Comparison of ENCODE assay signal across 10 cellular contexts in the genomic region with DNA sequence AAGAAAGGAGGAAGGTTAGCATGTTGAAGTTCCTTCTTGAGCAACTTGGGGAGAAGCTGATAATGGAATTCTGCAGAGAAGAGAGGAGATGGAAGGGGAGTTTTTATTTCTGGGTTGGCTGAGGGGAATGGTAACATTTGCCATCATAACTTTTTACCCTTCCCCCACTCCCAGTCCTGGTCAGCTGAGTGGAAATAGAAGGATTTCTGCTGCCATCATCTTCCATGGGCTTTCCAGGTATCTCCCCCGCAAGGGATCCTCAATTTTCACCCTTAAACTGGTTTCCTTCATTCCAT. TPM values are rescaled to one million over a fixed set of nuclear protein-coding genes. Genes with fewer than 3 reads are reported as not detected.
A peak's percentile ranks its signal among the peaks of the same experiment; 100 is the strongest.
DNase-seq lines count a peak whose midpoint lies in the region; ATAC-seq and TF ChIP-seq lines count a peak whose summit lies in the region.
"Had no signal": no experiment of that assay in that cellular context is flagged by ENCODE, and none has a peak within 500 bp of the region (broad histone marks: within the 10 kb centered on the region; RNA-seq: fewer than 3 reads in every experiment).

No MANE protein-coding gene starts in this region.

- H3K27ac ChIP-seq in coronary artery (peak overlapping the region; percentile 99 to 100), skeletal muscle tissue (ENCODE audit: low read depth, low read length) (peak overlapping the region; percentile 77)

- H3K4me1 Mint-ChIP-seq in activated CD8-positive, alpha-beta memory T cell treated with anti-CD3 and anti-CD28 coated beads, Interleukin-2, amount 10 ng/mL, durations not matched to agents 7 days and 5 days: peaks cover 21% of the 10 kb centered on the region

- peak overlapping the region in 1 of 3 donors; percentile 3 for H3K9ac ChIP-seq in skeletal muscle tissue (ENCODE audit: low read depth in 1 of 3, low read length in 3 of 3)

- peak overlapping the region; percentile 74 for H3K4me3 Mint-ChIP-seq in activated CD8-positive, alpha-beta memory T cell treated with anti-CD3 and anti-CD28 coated beads, Interleukin-2, amount 10 ng/mL, durations not matched to agents 7 days and 5 days

- H3K9me3 Mint-ChIP-seq in activated CD8-positive, alpha-beta memory T cell treated with anti-CD3 and anti-CD28 coated beads, Interleukin-2, amount 10 ng/mL, durations not matched to agents 7 days and 5 days (ENCODE audit: low read depth): no peaks in the 10 kb centered on the region
- H3K9me3 Mint-ChIP-seq: T-helper 1 cell treated with Interleukin-12 subunit alpha and Interleukin-12 subunit beta and Interleukin-4 antibody, amounts not matched to agents 30 μg/mL and 1 μg/mL, for 36 hours had no signal

- no peak overlapping the region for H3K27ac Mint-ChIP-seq in activated CD8-positive, alpha-beta memory T cell treated with anti-CD3 and anti-CD28 coated beads, Interleukin-2, amount 10 ng/mL, durations not matched to agents 7 days and 5 days

- H3K27me3 Mint-ChIP-seq in activated CD8-positive, alpha-beta memory T cell treated with anti-CD3 and anti-CD28 coated beads, Interleukin-2, amount 10 ng/mL, durations not matched to agents 7 days and 5 days: peaks cover 8% of the 10 kb centered on the region

- H3K4me1 ChIP-seq in skeletal muscle tissue (ENCODE audit: control insufficient read depth in 3 of 3, insufficient read depth in 3 of 3, low read length in 3 of 3): peaks cover 17 to 27% (median 25%) of the 10 kb centered on the region in 3 donors

- ATAC-seq in activated CD8-positive, alpha-beta memory T cell treated with anti-CD3 and anti-CD28 coated beads, Interleukin-2, amount 10 ng/mL, durations not matched to agents 7 days and 5 days: no peak

- H3K9me3 ChIP-seq in skeletal muscle tissue (ENCODE audit: control insufficient read depth in 3 of 3, low read length in 3 of 3): no peaks in the 10 kb centered on the region
- H3K9me3 ChIP-seq: A549, HAP-1 had no signal

- peaks cover 16 to 36% (median 34%) of the 10 kb centered on the region in 3 donors for H3K27me3 ChIP-seq in skeletal muscle tissue (ENCODE audit: control insufficient read depth in 3 of 3, insufficient read depth in 3 of 3, low read length in 3 of 3)

- no peak for TF ChIP-seq CTCF in coronary artery (IDR thresholded peaks at IDR 0.05)

- H3K4me3 ChIP-seq in coronary artery (no peak overlapping the region), skeletal muscle tissue (ENCODE audit: low read length in 3 of 3) (peak overlapping the region in 1 of 3 donors; percentile 57)
- H3K4me3 ChIP-seq: HAP-1 had no signal

- H3K36me3 ChIP-seq in skeletal muscle tissue (ENCODE audit: control insufficient read depth in 3 of 3, insufficient read depth in 3 of 3, low read length in 3 of 3): peaks cover 5 to 17% (median 7%) of the 10 kb centered on the region in 3 donors
- H3K36me3 ChIP-seq: HAP-1 had no signal

- H3K36me3 Mint-ChIP-seq in activated CD8-positive, alpha-beta memory T cell treated with anti-CD3 and anti-CD28 coated beads, Interleukin-2, amount 10 ng/mL, durations not matched to agents 7 days and 5 days: peaks cover 16% of the 10 kb centered on the region

- CTCF ChIA-PET in activated CD8-positive, alpha-beta memory T cell treated with anti-CD3 and anti-CD28 coated beads, Interleukin-2, amount 10 ng/mL, durations not matched to agents 7 days and 5 days (lab: Charles Lee): interaction anchor here (1.0 to 2.5 kb wide), 5 partner anchors 10 to 22 kb away, joined by 3 to 9 read pairs (median 5); a partner anchor contains a TSS

- DNase-seq in activated CD8-positive, alpha-beta memory T cell treated with anti-CD3 and anti-CD28 coated beads, Interleukin-2, amount 10 ng/mL, durations not matched to agents 7 days and 5 days: no peak
- no peak for DNase-seq in activated CD8-positive, alpha-beta memory T cell treated with anti-CD3 and anti-CD28 coated beads for 24 hours
- DNase-seq in coronary artery (ENCODE audit: low spot score) (no peak), NCI-H774 (lab: John Stamatoyannopoulos, UW) (no peak), NCI-H1105 treated with DMSO at 0.1 percent for 48 hours (lab: John Stamatoyannopoulos, UW) (no peak)
- DNase-seq: stimulated activated CD4-positive, alpha-beta T cell treated with anti-CD3 and anti-CD28 coated beads, Interleukin-4, amount 100 ng/mL, for 1 hour had no signal

RNA-seq across cellular contexts. Expression of a gene that starts 1.3 kb away (rescaled TPM):
- total RNA-seq in activated CD8-positive, alpha-beta memory T cell treated with anti-CD3 and anti-CD28 coated beads, Interleukin-2, amount 10 ng/mL, durations not matched to agents 7 days and 5 days: 10 to 100 TPM; 20.8 to 21.2 TPM
- total RNA-seq in skeletal muscle tissue: 7.8 TPM

RNA-seq across cellular contexts. Expression of a gene that starts 5.3 kb away (rescaled TPM):
- total RNA-seq in activated CD8-positive, alpha-beta memory T cell treated with anti-CD3 and anti-CD28 coated beads, Interleukin-2, amount 10 ng/mL, durations not matched to agents 7 days and 5 days: under 1 TPM; 0.70 to 0.84 TPM
- total RNA-seq in skeletal muscle tissue: 23.0 TPM

RNA-seq across cellular contexts. Expression of a gene that starts 15.0 kb away (rescaled TPM):
- total RNA-seq in activated CD8-positive, alpha-beta memory T cell treated with anti-CD3 and anti-CD28 coated beads, Interleukin-2, amount 10 ng/mL, durations not matched to agents 7 days and 5 days: 10 to 100 TPM; 21.4 to 22.2 TPM
- total RNA-seq in skeletal muscle tissue: 5.7 TPM

RNA-seq across cellular contexts. Expression of a gene that starts 27.0 kb away (rescaled TPM):
- 1 to 10 TPM; 2.4 to 8.2 TPM for total RNA-seq in activated CD8-positive, alpha-beta memory T cell treated with anti-CD3 and anti-CD28 coated beads, Interleukin-2, amount 10 ng/mL, durations not matched to agents 7 days and 5 days
- total RNA-seq in skeletal muscle tissue: 3.1 TPM

RNA-seq across cellular contexts. Expression of a gene that starts 56.1 kb away (rescaled TPM):
- 1 to 10 TPM; 1.9 to 2.1 TPM for total RNA-seq in activated CD8-positive, alpha-beta memory T cell treated with anti-CD3 and anti-CD28 coated beads, Interleukin-2, amount 10 ng/mL, durations not matched to agents 7 days and 5 days
- total RNA-seq in skeletal muscle tissue: under 0.01 TPM

Comparison
In these comparisons a context has a peak if more than half of its experiments do, and no peak if none do; other contexts are left out.
1. RNA of a gene that starts 5.3 kb away (total RNA-seq): 23.0 TPM in skeletal muscle tissue (single experiment); 0.70 to 0.84 TPM in activated CD8-positive, alpha-beta memory T cell treated with anti-CD3 and anti-CD28 coated beads, Interleukin-2, amount 10 ng/mL, durations not matched to agents 7 days and 5 days; every median in the first group is over 10 times any median in the second.